Comparison of ENCODE assay signal across 8 cellular contexts in the genomic region with DNA sequence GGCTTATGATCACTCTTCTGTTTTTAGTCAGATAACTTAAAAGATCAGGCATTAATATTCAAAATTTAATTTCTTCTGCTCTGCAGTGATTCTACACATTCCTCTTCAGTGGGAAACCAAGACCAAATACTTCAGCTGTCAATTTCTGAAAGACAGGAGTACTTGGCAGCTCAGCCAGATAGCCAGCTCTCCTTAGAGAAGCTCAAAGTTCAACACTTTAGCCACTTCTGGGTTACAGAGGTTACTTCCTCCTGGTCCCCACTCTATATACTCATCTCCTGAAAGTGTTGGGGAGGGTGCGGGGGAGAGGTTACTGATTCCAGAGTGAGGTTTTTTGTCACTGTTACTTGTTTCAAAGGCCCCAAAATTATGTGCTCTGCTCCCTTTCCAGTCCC. TPM values are rescaled to one million over a fixed set of nuclear protein-coding genes. Genes with fewer than 3 reads are reported as not detected.
DNase-seq lines count a peak whose midpoint lies in the region; ATAC-seq and TF ChIP-seq lines count a peak whose summit lies in the region.

No MANE protein-coding gene starts in this region.

- H3K4me1 Mint-ChIP-seq in activated naive CD4-positive, alpha-beta T cell treated with anti-CD3 and anti-CD28 coated beads, Interleukin-2, amount 50 U/mL, for 24 hours: peaks cover 27% of the 10 kb centered on the region
- H3K4me1 Mint-ChIP-seq in chondrocyte (ENCODE audit: low read depth): peaks cover 9% of the 10 kb centered on the region

- H3K4me2 ChIP-seq in smooth muscle cell: no peak overlapping the region

- H3K27ac ChIP-seq in thymus (ENCODE audit: low read depth) (peak overlapping the region; percentile 68), smooth muscle cell (ENCODE audit: low read depth) (no peak overlapping the region)

- WGBS in thymus: 71% methylated on average over 1 of the region's 1 CpG
- WGBS in smooth muscle cell (ENCODE audit: low lambda C conversion rate): 91% methylated on average over 1 of the region's 1 CpG

- peak overlapping the region; percentile 94 for H3K4me3 Mint-ChIP-seq in activated naive CD4-positive, alpha-beta T cell treated with anti-CD3 and anti-CD28 coated beads, Interleukin-2, amount 50 U/mL, for 24 hours
- H3K4me3 Mint-ChIP-seq in chondrocyte (ENCODE audit: unreplicated experiment): no peak overlapping the region

- no peaks in the 10 kb centered on the region for H3K9me3 ChIP-seq in thymus (ENCODE audit: control insufficient read depth)
- no peaks in the 10 kb centered on the region for H3K9me3 ChIP-seq in smooth muscle cell (replicated peaks; ENCODE audit: low read depth)

- H4K20me1 ChIP-seq in smooth muscle cell (ENCODE audit: low read depth): no peaks in the 10 kb centered on the region

- DNase-seq in GM06990 (ENCODE audit: extremely low read depth, insufficient read length) (no peak), smooth muscle cell (lab: John Stamatoyannopoulos, UW; ENCODE audit: unreplicated experiment) (no peak), iPS-NIHi7 (ENCODE audit: extremely low spot score) (no peak), chondrocyte (ENCODE audit: low spot score) (no peak)

- H3K9ac ChIP-seq in smooth muscle cell (ENCODE audit: low read depth): no peak overlapping the region

- no peaks in the 10 kb centered on the region for H3K79me2 ChIP-seq in smooth muscle cell (ENCODE audit: low read depth)

- H3K4me1 ChIP-seq in thymus (ENCODE audit: control insufficient read depth, insufficient read depth, low read length) (peaks cover 13% of the 10 kb centered on the region), smooth muscle cell (ENCODE audit: low read depth) (no peaks in the 10 kb centered on the region)

- H3K4me3 ChIP-seq in GM06990 (replicated peaks; ENCODE audit: low read depth, low read length) (peak overlapping the region; percentile 90), thymus (ENCODE audit: low read length) (peak overlapping the region; percentile 74), smooth muscle cell (no peak overlapping the region)

- no peaks in the 10 kb centered on the region for H3F3A ChIP-seq in smooth muscle cell (ENCODE audit: low read depth)

- H3K27ac Mint-ChIP-seq in activated naive CD4-positive, alpha-beta T cell treated with anti-CD3 and anti-CD28 coated beads, Interleukin-2, amount 50 U/mL, for 24 hours: peak overlapping the region; percentile 99
- H3K27ac Mint-ChIP-seq in chondrocyte (ENCODE audit: unreplicated experiment): no peak overlapping the region

- peaks cover 55% of the 10 kb centered on the region for H3K36me3 Mint-ChIP-seq in activated naive CD4-positive, alpha-beta T cell treated with anti-CD3 and anti-CD28 coated beads, Interleukin-2, amount 50 U/mL, for 24 hours
- H3K36me3 Mint-ChIP-seq in chondrocyte (ENCODE audit: low read depth): no peaks in the 10 kb centered on the region

- no peaks in the 10 kb centered on the region for H3K9me3 Mint-ChIP-seq in activated naive CD4-positive, alpha-beta T cell treated with anti-CD3 and anti-CD28 coated beads, Interleukin-2, amount 50 U/mL, for 24 hours
- no peaks in the 10 kb centered on the region for H3K9me3 Mint-ChIP-seq in chondrocyte (ENCODE audit: low read depth)

- TF ChIP-seq CTCF in GM06990 (IDR thresholded peaks at IDR 0.05; ENCODE audit: insufficient read depth, low read length, poor library complexity, severe bottlenecking): no peak
- no peak for TF ChIP-seq CTCF in smooth muscle cell (IDR thresholded peaks at IDR 0.05; ENCODE audit: borderline replicate concordance, insufficient read depth, poor library complexity, severe bottlenecking)
- no peak for TF ChIP-seq CTCF in chondrocyte (IDR thresholded peaks at IDR 0.05)

- no peak overlapping the region for H2AFZ ChIP-seq in smooth muscle cell (ENCODE audit: low read depth)

- H3K27me3 Mint-ChIP-seq in activated naive CD4-positive, alpha-beta T cell treated with anti-CD3 and anti-CD28 coated beads, Interleukin-2, amount 50 U/mL, for 24 hours: no peaks in the 10 kb centered on the region
- H3K27me3 Mint-ChIP-seq in chondrocyte (ENCODE audit: low read depth): peaks cover 3% of the 10 kb centered on the region

- H3K27me3 ChIP-seq in GM06990 (replicated peaks; ENCODE audit: control insufficient read depth, insufficient read depth, low read length) (no peaks in the 10 kb centered on the region), thymus (ENCODE audit: control insufficient read depth, insufficient read depth) (no peaks in the 10 kb centered on the region), smooth muscle cell (ENCODE audit: low read depth) (no peaks in the 10 kb centered on the region)

- H3K36me3 ChIP-seq in GM06990 (ENCODE audit: control insufficient read depth, insufficient read depth, low read length) (no peaks in the 10 kb centered on the region; the same call in 1 of the 2 replicates), thymus (ENCODE audit: control insufficient read depth, insufficient read depth) (no peaks in the 10 kb centered on the region), smooth muscle cell (ENCODE audit: low read depth) (no peaks in the 10 kb centered on the region)

- ATAC-seq in GM21360 (IDR thresholded peaks at IDR 0.05; ENCODE audit: unreplicated experiment) (peak; percentile 27), HG03571 (IDR thresholded peaks at IDR 0.05; ENCODE audit: unreplicated experiment) (peak; percentile 39)

RNA-seq across cellular contexts. Expression of a gene that starts 4.1 kb away (rescaled TPM):
- polyA plus RNA-seq in thymus (86.5 TPM), smooth muscle cell (not detected in 2 replicates)
- total RNA-seq in smooth muscle cell (not detected in 2 replicates), chondrocyte (0.27 to 0.85 TPM in 2 of 3 replicates, not detected in the other)
